Comparison of ENCODE assay signal across 1 cellular context in genomic region chr11:62771144-62772021, GRCh38.
TF ChIP-seq lines count a peak whose summit lies in the region.

Gene TAF6L (plus strand): TSS chr11:62771396. CDS start chr11:62775784, 4,388 bp downstream.

TF ChIP-seq in K562, 482 proteins besides CTCF, POLR2A, EP300 and RAD21 (continued from another document and continues in another):
- peak in 1 of 2 experiments; percentile 81 for TF ChIP-seq AFF1 (IDR thresholded peaks at IDR 0.05; ENCODE audit: low read depth in 1 of 2, partially characterized antibody in 2 of 2)
- peak; percentile 99 for TF ChIP-seq TOE1 (IDR thresholded peaks at IDR 0.05; ENCODE audit: borderline replicate concordance)
- TF ChIP-seq TOE1 (CRISPR knock-in tag; IDR thresholded peaks at IDR 0.05; ENCODE audit: borderline replicate concordance, low read depth): no peak
- TF ChIP-seq STAG1 (CRISPR knock-in tag; IDR thresholded peaks at IDR 0.05; ENCODE audit: borderline replicate concordance): no peak
- TF ChIP-seq ZNF584 (CRISPR knock-in tag; IDR thresholded peaks at IDR 0.05; ENCODE audit: low read depth): no peak
- no peak for TF ChIP-seq ELF1 (tag; IDR thresholded peaks at IDR 0.05)
- no peak for TF ChIP-seq ZNF232 (CRISPR knock-in tag; IDR thresholded peaks at IDR 0.05)
- TF ChIP-seq CCNT2 (IDR thresholded peaks at IDR 0.05; ENCODE audit: borderline replicate concordance, extremely low read depth, insufficient read length, low read depth, low read length): peak; percentile 72
- TF ChIP-seq CTCFL (IDR thresholded peaks at IDR 0.05; ENCODE audit: borderline replicate concordance, insufficient read depth, low read depth, low read length, poor library complexity, severe bottlenecking): no peak
- no peak for TF ChIP-seq RBM17 (IDR thresholded peaks at IDR 0.05; ENCODE audit: borderline replicate concordance, low read depth, low read length)
- no peak for TF ChIP-seq ZNF551 (CRISPR knock-in tag; IDR thresholded peaks at IDR 0.05)
- TF ChIP-seq MCM7 (IDR thresholded peaks at IDR 0.05): no peak
- no peak for TF ChIP-seq RFX1 (IDR thresholded peaks at IDR 0.05)
- TF ChIP-seq PRDM10 (IDR thresholded peaks at IDR 0.05; ENCODE audit: partially characterized antibody): peak; percentile 52
- TF ChIP-seq SREBF2 (CRISPR knock-in tag; IDR thresholded peaks at IDR 0.05): no peak
- no peak for TF ChIP-seq ZNF518B (CRISPR knock-in tag; IDR thresholded peaks at IDR 0.05)
- TF ChIP-seq CEBPB (tag; IDR thresholded peaks at IDR 0.05): no peak
- TF ChIP-seq FOSL1 (tag; conservative IDR thresholded peaks at IDR 0.05): peak; percentile 42
- no peak for TF ChIP-seq GTF2A2 (tag; IDR thresholded peaks at IDR 0.05)
- TF ChIP-seq TRIM24 (IDR thresholded peaks at IDR 0.05): 0 out of 4 replicates have a peak, but pooled peaks of 1 of the 2 experiments have one; percentile 16
- no peak for TF ChIP-seq ZNF165 (CRISPR knock-in tag; IDR thresholded peaks at IDR 0.05; ENCODE audit: borderline replicate concordance)
- TF ChIP-seq PHTF2 (CRISPR knock-in tag; IDR thresholded peaks at IDR 0.05): no peak
- peak; percentile 92 for TF ChIP-seq BHLHE40 (IDR thresholded peaks at IDR 0.05; ENCODE audit: low read length)
- TF ChIP-seq ZHX1 (conservative IDR thresholded peaks at IDR 0.05; ENCODE audit: low read length): no peak
- TF ChIP-seq SNIP1 (IDR thresholded peaks at IDR 0.05; ENCODE audit: low read depth): no peak
- TF ChIP-seq IRF9 (tag; IDR thresholded peaks at IDR 0.05): no peak
- peak; percentile 85 for TF ChIP-seq L3MBTL2 (IDR thresholded peaks at IDR 0.05)
- no peak for TF ChIP-seq ELK3 (CRISPR knock-in tag; IDR thresholded peaks at IDR 0.05)
- peak; percentile 83 for TF ChIP-seq SP1 (CRISPR knock-in tag; IDR thresholded peaks at IDR 0.05)
- TF ChIP-seq ZNF124 (CRISPR knock-in tag; IDR thresholded peaks at IDR 0.05): no peak
- TF ChIP-seq POLR3G (IDR thresholded peaks at IDR 0.05; ENCODE audit: extremely low read depth, insufficient read length, insufficient replicate concordance): no peak
- TF ChIP-seq ZNF316 (IDR thresholded peaks at IDR 0.05): no peak
- TF ChIP-seq ID3 (CRISPR knock-in tag; IDR thresholded peaks at IDR 0.05): no peak
- TF ChIP-seq ID3 (tag; IDR thresholded peaks at IDR 0.05): no peak
- peak; percentile 46 for TF ChIP-seq ASH1L (IDR thresholded peaks at IDR 0.05; ENCODE audit: borderline replicate concordance, low read depth, partially characterized antibody)
- 0 out of 2 replicates have a peak, but pooled peaks have one; percentile 39 for TF ChIP-seq TEAD4 (IDR thresholded peaks at IDR 0.05; ENCODE audit: low read length)
- TF ChIP-seq TEAD4 (CRISPR knock-in tag; IDR thresholded peaks at IDR 0.05; ENCODE audit: borderline replicate concordance): no peak
- no peak for TF ChIP-seq ZNF583 (CRISPR knock-in tag; IDR thresholded peaks at IDR 0.05)
- TF ChIP-seq GTF2E2 (tag; IDR thresholded peaks at IDR 0.05): no peak
- no peak for TF ChIP-seq POLR3A (IDR thresholded peaks at IDR 0.05; ENCODE audit: borderline replicate concordance, extremely low read depth, insufficient read depth, insufficient read length)
- TF ChIP-seq ADNP (tag; IDR thresholded peaks at IDR 0.05): no peak
- peak; percentile 56; the same call in 1 of the 2 replicates for TF ChIP-seq ETV5 (CRISPR knock-in tag; IDR thresholded peaks at IDR 0.05; ENCODE audit: low read depth)
- TF ChIP-seq ZNF740 (CRISPR knock-in tag; IDR thresholded peaks at IDR 0.05): peak; percentile 95
- peak in 1 of 2 experiments; percentile 87; a peak in 2 of 4 replicates for TF ChIP-seq ZNF740 (tag; IDR thresholded peaks at IDR 0.05)
